22 cellular contexts compared by ENCODE assay signal in genomic region chr19:16193466-16193865, GRCh38. TPM values are rescaled to one million over a fixed set of nuclear protein-coding genes. Genes with fewer than 3 reads are reported as not detected.
DNase-seq lines count a peak whose midpoint lies in the region; ATAC-seq lines count a peak whose summit lies in the region.
"Had no signal": no experiment of that assay in that cellular context is flagged by ENCODE, and none has a peak within 500 bp of the region (broad histone marks: within the 10 kb centered on the region; RNA-seq: fewer than 3 reads in every experiment).

No MANE protein-coding gene starts in this region.

- DNase-seq in ELF-1 (ENCODE audit: low read depth, low spot score), result peak; percentile 84
- peak; percentile 61 for DNase-seq in Karpas-422
- peak; percentile 63 for DNase-seq in astrocyte of the hippocampus (ENCODE audit: low read depth, low spot score)
- no peak for DNase-seq in mesenchymal stem cell
- DNase-seq in cortex of kidney (lab: John Stamatoyannopoulos, UW), result no peak
- no peak for DNase-seq in GM03348 (ENCODE audit: low spot score)
- no peak for DNase-seq in activated CD8-positive, alpha-beta T cell treated with anti-CD3 and anti-CD28 coated beads, Interleukin-2, amount 10 ng/mL, durations not matched to agents 7 days and 5 days
- DNase-seq: COR-L47; DMS79; KG1; NCI-H1092; NCI-H146; NCI-H2081 treated with DMSO at 0.1 percent for 48 hours; NK-92 treated with Interleukin-12 subunit alpha and Interleukin-12 subunit beta, amount 100 ng/mL, for 24 hours; PC-3 had no signal

- no peak overlapping the region for H3K14ac ChIP-seq in mesenchymal stem cell (ENCODE audit: low read length in 2 of 2)

- peak overlapping the region; percentile 74 for H4K8ac ChIP-seq in mesenchymal stem cell (ENCODE audit: low read length)

- peaks cover 27% of the 10 kb centered on the region for H3K79me1 ChIP-seq in mesenchymal stem cell (replicated peaks; ENCODE audit: low read length, poor library complexity, severe bottlenecking)

- no peak overlapping the region for H2BK15ac ChIP-seq in mesenchymal stem cell (ENCODE audit: low read depth, poor library complexity, severe bottlenecking)

- H2BK120ac ChIP-seq in mesenchymal stem cell (ENCODE audit: low read depth, low read length), result no peak overlapping the region

- H3K4me3 Mint-ChIP-seq in activated CD8-positive, alpha-beta T cell treated with anti-CD3 and anti-CD28 coated beads, Interleukin-2, amount 10 ng/mL, durations not matched to agents 7 days and 5 days, result no peak overlapping the region

- peaks cover 17% of the 10 kb centered on the region for H3K4me1 Mint-ChIP-seq in activated CD8-positive, alpha-beta T cell treated with anti-CD3 and anti-CD28 coated beads, Interleukin-2, amount 10 ng/mL, durations not matched to agents 7 days and 5 days (ENCODE audit: low read depth)

- H3K27me3 ChIP-seq in Karpas-422 (ENCODE audit: low read length) (no peaks in the 10 kb centered on the region), mesenchymal stem cell (ENCODE audit: control insufficient read depth in 1 of 2, insufficient read depth in 1 of 2, low read length in 2 of 2) (no peaks in the 10 kb centered on the region)

- H3K9me3 Mint-ChIP-seq in activated CD8-positive, alpha-beta T cell treated with anti-CD3 and anti-CD28 coated beads, Interleukin-2, amount 10 ng/mL, durations not matched to agents 7 days and 5 days (ENCODE audit: insufficient read depth), result no peaks in the 10 kb centered on the region

- H3K27ac ChIP-seq in Karpas-422 (ENCODE audit: low read length), result no peak overlapping the region
- H3K27ac ChIP-seq in mesenchymal stem cell (ENCODE audit: low read length, poor library complexity, severe bottlenecking), result no peak overlapping the region
- H3K27ac ChIP-seq: C4-2B had no signal

- CTCF ChIA-PET in activated CD8-positive, alpha-beta T cell treated with anti-CD3 and anti-CD28 coated beads, Interleukin-2, amount 10 ng/mL, durations not matched to agents 7 days and 5 days (lab: Charles Lee), result interaction anchor here (0.9 to 3.5 kb wide), 2 partner anchors 9 to 152 kb away, joined by 6 to 29 read pairs; partner anchors contain the start of gene FAM32A

- no peak overlapping the region for H3K4ac ChIP-seq in mesenchymal stem cell (ENCODE audit: low read depth in 1 of 2, low read length in 2 of 2)

- H2AFZ ChIP-seq in Karpas-422 (ENCODE audit: low read length), result no peak overlapping the region
- H2AFZ ChIP-seq in mesenchymal stem cell (ENCODE audit: low read depth, low read length), result no peak overlapping the region

- POLR2A ChIA-PET in activated CD8-positive, alpha-beta T cell treated with anti-CD3 and anti-CD28 coated beads, Interleukin-2, amount 10 ng/mL, durations not matched to agents 7 days and 5 days (lab: Charles Lee), result interaction anchor here (1.8 kb wide), 1 partner anchor 8 kb away, joined by 12 read pairs; the partner anchor contains the start of gene FAM32A

- no peaks in the 10 kb centered on the region for H3K9me3 ChIP-seq in Karpas-422 (ENCODE audit: low read length)
- H3K9me3 ChIP-seq in mesenchymal stem cell (ENCODE audit: control insufficient read depth, low read length), result no peaks in the 10 kb centered on the region

- H3K4me2 ChIP-seq in Karpas-422 (ENCODE audit: low read depth, low read length, poor library complexity, severe bottlenecking), result no peak overlapping the region
- no peak overlapping the region for H3K4me2 ChIP-seq in mesenchymal stem cell (ENCODE audit: low read length, poor library complexity, severe bottlenecking)

- H3K4me1 ChIP-seq in Karpas-422 (ENCODE audit: low read length) (peaks cover 18% of the 10 kb centered on the region), mesenchymal stem cell (ENCODE audit: control insufficient read depth, insufficient read depth, low read depth, low read length) (peaks cover 4% of the 10 kb centered on the region)

- H3K36me3 ChIP-seq in Karpas-422 (ENCODE audit: insufficient read depth, low read length) (peaks cover 5% of the 10 kb centered on the region), mesenchymal stem cell (ENCODE audit: control insufficient read depth in 1 of 2, insufficient read depth in 2 of 2, low read depth in 1 of 2, low read length in 2 of 2) (peaks cover 50 to 52% of the 10 kb centered on the region in 2 experiments)

- no peak overlapping the region for H2AK5ac ChIP-seq in mesenchymal stem cell (ENCODE audit: low read length, severe bottlenecking)

- H3K4me3 ChIP-seq in Karpas-422 (ENCODE audit: low read length) (no peak overlapping the region), mesenchymal stem cell (ENCODE audit: insufficient read depth in 1 of 2, low read depth in 1 of 2, low read length in 2 of 2) (no peak overlapping the region)
- H3K4me3 ChIP-seq: GM12878 had no signal

- no peak overlapping the region for H2BK12ac ChIP-seq in mesenchymal stem cell (ENCODE audit: low read length in 2 of 2)

- H3K27ac Mint-ChIP-seq in activated CD8-positive, alpha-beta T cell treated with anti-CD3 and anti-CD28 coated beads, Interleukin-2, amount 10 ng/mL, durations not matched to agents 7 days and 5 days, result no peak overlapping the region

- no peak overlapping the region for H2BK5ac ChIP-seq in mesenchymal stem cell (ENCODE audit: low read depth, low read length, poor library complexity, severe bottlenecking)

- no peaks in the 10 kb centered on the region for H3K27me3 Mint-ChIP-seq in activated CD8-positive, alpha-beta T cell treated with anti-CD3 and anti-CD28 coated beads, Interleukin-2, amount 10 ng/mL, durations not matched to agents 7 days and 5 days (ENCODE audit: low read depth)

- 81% methylated on average over 10 of the region's 10 CpGs for WGBS in mesenchymal stem cell

- H3K36me3 Mint-ChIP-seq in activated CD8-positive, alpha-beta T cell treated with anti-CD3 and anti-CD28 coated beads, Interleukin-2, amount 10 ng/mL, durations not matched to agents 7 days and 5 days (ENCODE audit: low read depth), result peaks cover 34% of the 10 kb centered on the region

- no peak overlapping the region for H3K18ac ChIP-seq in mesenchymal stem cell (ENCODE audit: low read depth in 1 of 2, low read length in 2 of 2)

- H3K9ac ChIP-seq in Karpas-422 (ENCODE audit: low read length), result no peak overlapping the region
- no peak overlapping the region for H3K9ac ChIP-seq in mesenchymal stem cell (ENCODE audit: low read length)

- H3K79me2 ChIP-seq in Karpas-422 (ENCODE audit: low read length), result peaks cover 7% of the 10 kb centered on the region

- H4K20me1 ChIP-seq in Karpas-422 (ENCODE audit: insufficient read depth, low read depth, low read length), result no peaks in the 10 kb centered on the region

- no peak for ATAC-seq in esophagus mucosa
- no peak for ATAC-seq in activated CD8-positive, alpha-beta T cell treated with anti-CD3 and anti-CD28 coated beads, Interleukin-2, amount 10 ng/mL, durations not matched to agents 7 days and 5 days
- ATAC-seq: GM12878, HepG2, PC-3 had no signal

- H4K91ac ChIP-seq in mesenchymal stem cell (ENCODE audit: low read length), result no peak overlapping the region

- no peaks in the 10 kb centered on the region for H3K9me2 ChIP-seq in Karpas-422 (replicated peaks; ENCODE audit: insufficient read depth, low read length)

- no peak overlapping the region for H3K23ac ChIP-seq in mesenchymal stem cell (ENCODE audit: low read length in 2 of 2)

RNA-seq across cellular contexts. Expression of gene AP1M1, which starts 4.2 kb away (rescaled TPM):
- total RNA-seq in Karpas-422 (2014; rRNA removed; shearing (Covaris generic); ENCODE audit: low replicate concordance), result 43.3 and 68.5 TPM in 2 replicates
- polyA plus RNA-seq in mesenchymal stem cell (2013, experiment 1 of 2), result 62.6 TPM
- polyA plus RNA-seq in mesenchymal stem cell (2013, experiment 2 of 2), result 61.7 TPM
- 37.7 TPM for total RNA-seq in esophagus mucosa
- total RNA-seq in activated CD8-positive, alpha-beta T cell treated with anti-CD3 and anti-CD28 coated beads, Interleukin-2, amount 10 ng/mL, durations not matched to agents 7 days and 5 days, result 100 to 1,000 TPM; 184 to 186 TPM

RNA-seq across cellular contexts. Expression of gene FAM32A, which starts 8.3 kb away (rescaled TPM):
- total RNA-seq in Karpas-422 (2014; rRNA removed; shearing (Covaris generic); ENCODE audit: low replicate concordance), result 55.7 and 92.2 TPM in 2 replicates
- polyA plus RNA-seq in mesenchymal stem cell (2013, experiment 1 of 2), result 93.0 TPM
- 93.3 TPM for polyA plus RNA-seq in mesenchymal stem cell (2013, experiment 2 of 2)
- 40.4 TPM for total RNA-seq in esophagus mucosa
- 10 to 100 TPM; 65.8 to 69.4 TPM for total RNA-seq in activated CD8-positive, alpha-beta T cell treated with anti-CD3 and anti-CD28 coated beads, Interleukin-2, amount 10 ng/mL, durations not matched to agents 7 days and 5 days

RNA-seq across cellular contexts. Expression of gene CIB3, which starts 20.1 kb away (rescaled TPM):
- total RNA-seq in Karpas-422 (2014; rRNA removed; shearing (Covaris generic); ENCODE audit: low replicate concordance), result not detected in 2 replicates
- polyA plus RNA-seq in mesenchymal stem cell (2013, experiment 1 of 2), result 0.10 TPM
- not detected for polyA plus RNA-seq in mesenchymal stem cell (2013, experiment 2 of 2)
- not detected for total RNA-seq in esophagus mucosa
- not detected for total RNA-seq in activated CD8-positive, alpha-beta T cell treated with anti-CD3 and anti-CD28 coated beads, Interleukin-2, amount 10 ng/mL, durations not matched to agents 7 days and 5 days
- total RNA-seq: A673, G401, GM12878, HepG2, M059J had no signal
- polyA plus RNA-seq: HepG2 had no signal

RNA-seq across cellular contexts. Expression of gene HSH2D, which starts 50.0 kb away (rescaled TPM):
- total RNA-seq in Karpas-422 (2014; rRNA removed; shearing (Covaris generic); ENCODE audit: low replicate concordance), result 22.7 and 27.4 TPM in 2 replicates
- polyA plus RNA-seq in mesenchymal stem cell (2013, experiment 1 of 2), result not detected
- polyA plus RNA-seq in mesenchymal stem cell (2013, experiment 2 of 2), result not detected
- total RNA-seq in esophagus mucosa, result 1.3 TPM
- 10 to 100 TPM; 83.6 to 84.3 TPM for total RNA-seq in activated CD8-positive, alpha-beta T cell treated with anti-CD3 and anti-CD28 coated beads, Interleukin-2, amount 10 ng/mL, durations not matched to agents 7 days and 5 days
- total RNA-seq: A673, G401 had no signal

Comparison
In these comparisons a context has a peak if more than half of its experiments do, and no peak if none do; other contexts are left out.
1. DNase-seq: peak in ELF-1 (single experiment), Karpas-422 (single experiment) and astrocyte of the hippocampus (single experiment); none in mesenchymal stem cell (single experiment), cortex of kidney (single experiment), GM03348 (single experiment) and activated CD8-positive, alpha-beta T cell treated with anti-CD3 and anti-CD28 coated beads, Interleukin-2, amount 10 ng/mL, durations not matched to agents 7 days and 5 days (single experiment).